23 cellular contexts compared by ENCODE assay signal in genomic region chr15:87713405-87713995, GRCh38.
A peak's percentile ranks its signal among the peaks of the same experiment; 100 is the strongest.
DNase-seq lines count a peak whose midpoint lies in the region; ATAC-seq, FAIRE-seq and TF ChIP-seq lines count a peak whose summit lies in the region.
"Had no signal": no experiment of that assay in that cellular context is flagged by ENCODE, and none has a peak within 500 bp of the region (broad histone marks: within the 10 kb centered on the region; RNA-seq: fewer than 3 reads in every experiment).

No MANE protein-coding gene starts in this region.

- no TSS peak for BruUV-seq in K562 (replicated peaks; lab: Mats Ljungman, UMichigan)

- H3K4me1 ChIP-seq in right atrium auricular region (no peaks in the 10 kb centered on the region), K562 (replicated peaks in 1 of 2; ENCODE audit: control insufficient read depth in 2 of 2, insufficient read depth in 2 of 2, low read length in 2 of 2) (no peaks in the 10 kb centered on the region), mesenchymal stem cell (ENCODE audit: control insufficient read depth, insufficient read depth, low read depth, low read length) (no peaks in the 10 kb centered on the region)

- no peak for TF ChIP-seq EP300 in K562 (IDR thresholded peaks at IDR 0.05; ENCODE audit: low read length)

- no peak for FAIRE-seq in K562 (lab: Jason Lieb, UNC)
- FAIRE-seq: HepG2 had no signal

- no peak overlapping the region for H4K8ac ChIP-seq in mesenchymal stem cell (ENCODE audit: low read length)

- no peak for TF ChIP-seq POLR2A in K562 (conservative IDR thresholded peaks at IDR 0.05)

- no peak for TF ChIP-seq RAD21 in K562 (CRISPR knock-in tag; conservative IDR thresholded peaks at IDR 0.05 in 1 of 2, IDR thresholded peaks at IDR 0.05 in 1 of 2)

- H2BK120ac ChIP-seq in mesenchymal stem cell (ENCODE audit: low read depth, low read length), result no peak overlapping the region

- H3K9ac ChIP-seq in K562 (ENCODE audit: insufficient read depth in 1 of 2, low read depth in 2 of 2, low read length in 2 of 2) (no peak overlapping the region), mesenchymal stem cell (ENCODE audit: low read length) (no peak overlapping the region)

- H3K27ac ChIP-seq in right atrium auricular region (no peak overlapping the region), K562 (ENCODE audit: extremely low read depth, low read depth, low read length) (no peak overlapping the region), mesenchymal stem cell (ENCODE audit: low read length, poor library complexity, severe bottlenecking) (no peak overlapping the region)

- H3K79me1 ChIP-seq in mesenchymal stem cell (replicated peaks; ENCODE audit: low read length, poor library complexity, severe bottlenecking), result no peaks in the 10 kb centered on the region

- H3K79me2 ChIP-seq in K562 (ENCODE audit: control insufficient read depth, insufficient read depth, low read length), result no peaks in the 10 kb centered on the region

- H3K9me1 ChIP-seq in K562 (ENCODE audit: control insufficient read depth, insufficient read depth, low read length), result peaks cover 3% of the 10 kb centered on the region

- no peak overlapping the region for H2BK15ac ChIP-seq in mesenchymal stem cell (ENCODE audit: low read depth, poor library complexity, severe bottlenecking)

- intact Hi-C loops in Right ventricle myocardium inferior (cut with DNase I) (no loop called here), K562 (cut with micrococcal nuclease) (no loop called here)

- in situ Hi-C loops in K562 (cut with MboI), result no loop called here

- peak overlapping the region in 1 of 2 experiments; percentile 66 for H2BK12ac ChIP-seq in mesenchymal stem cell (ENCODE audit: low read length in 2 of 2)

- H3K9me3 Mint-ChIP-seq in activated naive CD8-positive, alpha-beta T cell treated with anti-CD3 and anti-CD28 coated beads for 36 hours, result no peaks in the 10 kb centered on the region

- H3K27ac Mint-ChIP-seq in activated naive CD8-positive, alpha-beta T cell treated with anti-CD3 and anti-CD28 coated beads for 36 hours, result no peak overlapping the region
- H3K27ac Mint-ChIP-seq: CD4-positive, CD25-positive, alpha-beta regulatory T cell had no signal

- POLR2A ChIA-PET in K562 (lab: Yijun Ruan, JAX), result interaction anchor here (1.0 to 1.1 kb wide), 2 partner anchors 9 to 10 kb away, joined by 3 read pairs; no protein-coding TSS in a partner anchor

- CTCF ChIA-PET in K562 (lab: Yijun Ruan, JAX; ENCODE audit: low intra/inter-chr PET ratio), result no interaction called here

- H3K18ac ChIP-seq in mesenchymal stem cell (ENCODE audit: low read depth in 1 of 2, low read length in 2 of 2), result peak overlapping the region in 1 of 2 experiments; percentile 12

- H3K9me3 ChIP-seq in right atrium auricular region (no peaks in the 10 kb centered on the region), K562 (replicated peaks; ENCODE audit: control insufficient read depth, insufficient read depth, low read depth, low read length) (no peaks in the 10 kb centered on the region), mesenchymal stem cell (ENCODE audit: control insufficient read depth, low read length) (peaks cover 3% of the 10 kb centered on the region)

- H3K27me3 Mint-ChIP-seq in activated naive CD8-positive, alpha-beta T cell treated with anti-CD3 and anti-CD28 coated beads for 36 hours, result no peaks in the 10 kb centered on the region
- H3K27me3 Mint-ChIP-seq: CD4-positive, CD25-positive, alpha-beta regulatory T cell had no signal

- H3K4me2 ChIP-seq in K562 (ENCODE audit: insufficient read depth, low read length), result no peak overlapping the region
- H3K4me2 ChIP-seq in mesenchymal stem cell (ENCODE audit: low read length, poor library complexity, severe bottlenecking), result no peak overlapping the region

- DNase-seq in Right ventricle myocardium inferior (ENCODE audit: missing footprints) (no peak), right atrium auricular region (ENCODE audit: low spot score) (no peak), HT1080 (ENCODE audit: low read depth) (peak; percentile 32), K562 (ENCODE audit: extremely low read depth in 1 of 4, low spot score in 3 of 4) (no peak), mesenchymal stem cell (peak; percentile 30), CD1c-positive myeloid dendritic cell (ENCODE audit: extremely low spot score) (no peak)
- DNase-seq in activated naive CD8-positive, alpha-beta T cell treated with anti-CD3 and anti-CD28 coated beads for 36 hours, result no peak
- DNase-seq: CD4-positive, CD25-positive, alpha-beta regulatory T cell; DMS153; DND-41; Kasumi-1; MV-4-11; NCI-H1105; NCI-H146; NCI-H1930; NCI-H446 treated with DMSO at 0.1 percent for 48 hours; NCI-H526; NCI-H82; RPMI8226; SHP77 treated with DMSO at 0.1 percent for 48 hours had no signal

- no peak overlapping the region for H3K4me3 ChIP-seq in right atrium auricular region
- no peak overlapping the region for H3K4me3 ChIP-seq in K562
- no peak overlapping the region for H3K4me3 ChIP-seq in mesenchymal stem cell (ENCODE audit: insufficient read depth in 1 of 2, low read depth in 1 of 2, low read length in 2 of 2)

- H3K27me3 ChIP-seq in right atrium auricular region (no peaks in the 10 kb centered on the region), K562 (ENCODE audit: control insufficient read depth in 2 of 2, insufficient read depth in 2 of 2, low read length in 2 of 2) (no peaks in the 10 kb centered on the region), mesenchymal stem cell (ENCODE audit: control insufficient read depth in 1 of 2, insufficient read depth in 1 of 2, low read length in 2 of 2) (peaks cover 0 to 13% of the 10 kb centered on the region in 2 experiments)

- H3K36me3 ChIP-seq in right atrium auricular region (no peaks in the 10 kb centered on the region), K562 (ENCODE audit: control insufficient read depth, insufficient read depth, low read length) (no peaks in the 10 kb centered on the region), mesenchymal stem cell (ENCODE audit: control insufficient read depth in 1 of 2, insufficient read depth in 2 of 2, low read depth in 1 of 2, low read length in 2 of 2) (no peaks in the 10 kb centered on the region)

- no peak overlapping the region for H2BK5ac ChIP-seq in mesenchymal stem cell (ENCODE audit: low read depth, low read length, poor library complexity, severe bottlenecking)

- no peak overlapping the region for H3K4ac ChIP-seq in mesenchymal stem cell (ENCODE audit: low read depth in 1 of 2, low read length in 2 of 2)

- no peak overlapping the region for H3K23ac ChIP-seq in mesenchymal stem cell (ENCODE audit: low read length in 2 of 2)

- H3K14ac ChIP-seq in mesenchymal stem cell (ENCODE audit: low read length in 2 of 2), result no peak overlapping the region

- H3K4me3 Mint-ChIP-seq in activated naive CD8-positive, alpha-beta T cell treated with anti-CD3 and anti-CD28 coated beads for 36 hours, result no peak overlapping the region
- H3K4me3 Mint-ChIP-seq: CD4-positive, CD25-positive, alpha-beta regulatory T cell had no signal

- H3K36me3 Mint-ChIP-seq in activated naive CD8-positive, alpha-beta T cell treated with anti-CD3 and anti-CD28 coated beads for 36 hours, result no peaks in the 10 kb centered on the region
- H3K36me3 Mint-ChIP-seq: CD4-positive, CD25-positive, alpha-beta regulatory T cell had no signal

- 6% methylated on average over 1 of the region's 1 CpG for WGBS in K562 (ENCODE audit: insufficient coverage, low coverage, missing lambda C conversion rate)
- WGBS in mesenchymal stem cell, result 80% methylated on average over 1 of the region's 1 CpG

- no peak for TF ChIP-seq CTCF in right atrium auricular region (IDR thresholded peaks at IDR 0.05)
- no peak for TF ChIP-seq CTCF in K562 (IDR thresholded peaks at IDR 0.05 in 2 of 3, conservative IDR thresholded peaks at IDR 0.05 in 1 of 3; ENCODE audit: insufficient read depth in 2 of 3, low read depth in 1 of 3, low read length in 3 of 3)

- H4K91ac ChIP-seq in mesenchymal stem cell (ENCODE audit: low read length), result no peak overlapping the region

- peak; percentile 18 for ATAC-seq in Right ventricle myocardium inferior
- peak; percentile 67 for ATAC-seq in K562
- no peak for ATAC-seq in HG03457 (IDR thresholded peaks at IDR 0.05; ENCODE audit: unreplicated experiment)
- ATAC-seq: HCT116, HepG2 had no signal

- no peak overlapping the region for H2AFZ ChIP-seq in K562 (ENCODE audit: low read depth, low read length)
- no peak overlapping the region for H2AFZ ChIP-seq in mesenchymal stem cell (ENCODE audit: low read depth, low read length)

- no peaks in the 10 kb centered on the region for H4K20me1 ChIP-seq in K562 (replicated peaks; ENCODE audit: control insufficient read depth, insufficient read depth, low read length)

- H3K4me1 Mint-ChIP-seq in activated naive CD8-positive, alpha-beta T cell treated with anti-CD3 and anti-CD28 coated beads for 36 hours, result no peaks in the 10 kb centered on the region
- H3K4me1 Mint-ChIP-seq: CD4-positive, CD25-positive, alpha-beta regulatory T cell had no signal

- H2AK5ac ChIP-seq in mesenchymal stem cell (ENCODE audit: low read length, severe bottlenecking), result no peak overlapping the region

TF ChIP-seq in K562, 482 proteins besides CTCF, POLR2A, EP300 and RAD21 (continues in another document):
- TF ChIP-seq ATF6 (CRISPR knock-in tag; IDR thresholded peaks at IDR 0.05) (no peak), FOSL1 (tag; conservative IDR thresholded peaks at IDR 0.05) (peak; percentile 68), ADNP (tag; IDR thresholded peaks at IDR 0.05) (no peak), ZNF57 (CRISPR knock-in tag; IDR thresholded peaks at IDR 0.05) (no peak), SNIP1 (IDR thresholded peaks at IDR 0.05; ENCODE audit: low read depth) (no peak), EHMT2 (IDR thresholded peaks at IDR 0.05) (peak; percentile 53; the same call in 1 of the 2 replicates), NFE2 (IDR thresholded peaks at IDR 0.05; ENCODE audit: low read depth) (peak; percentile 45), TAF7 (tag; IDR thresholded peaks at IDR 0.05) (no peak)

Comparison
In these comparisons a context has a peak if more than half of its experiments do, and no peak if none do; other contexts are left out.
1. DNase-seq: peak in HT1080 (single experiment) and mesenchymal stem cell (single experiment); none in Right ventricle myocardium inferior (single experiment), right atrium auricular region (single experiment), K562 (0 of 4), CD1c-positive myeloid dendritic cell (single experiment) and activated naive CD8-positive, alpha-beta T cell treated with anti-CD3 and anti-CD28 coated beads for 36 hours (single experiment).